8 cellular contexts compared by ENCODE assay signal in the genomic region with DNA sequence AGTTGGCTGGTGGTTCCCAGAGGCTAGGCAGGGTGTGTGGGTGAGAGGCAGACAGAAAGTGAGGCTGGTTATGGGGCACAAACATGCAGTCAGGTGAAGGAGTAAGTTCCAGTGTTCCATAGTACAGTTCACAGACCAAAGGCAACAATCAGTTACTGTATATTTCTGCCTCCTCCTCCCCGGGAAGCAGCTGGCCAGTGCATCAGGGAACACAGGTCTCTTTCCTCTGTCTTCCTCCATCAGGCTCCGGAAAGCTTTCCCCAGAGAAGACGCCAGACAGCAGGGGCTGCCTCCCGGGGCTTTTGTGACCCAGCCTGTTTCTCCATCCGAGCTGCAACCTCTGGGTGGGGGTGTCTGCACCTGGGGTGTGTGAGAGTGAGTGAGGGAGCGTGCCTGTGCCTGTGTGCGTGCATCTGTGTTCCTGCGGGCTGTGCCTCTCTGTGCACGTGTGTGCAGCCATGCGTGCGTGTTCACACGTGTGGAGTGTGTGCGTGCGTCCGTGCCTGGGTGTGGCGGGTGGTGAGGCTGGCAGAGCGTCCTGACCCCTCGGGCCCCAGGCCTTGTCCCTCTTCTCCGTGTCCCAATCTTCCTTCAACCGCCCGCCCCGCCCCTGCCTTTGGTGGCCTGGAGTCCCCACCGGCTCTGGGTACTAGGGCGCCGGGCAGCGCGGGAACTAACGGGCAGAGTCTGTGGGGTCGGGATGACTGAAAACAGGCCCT.
A peak's percentile ranks its signal among the peaks of the same experiment; 100 is the strongest.
DNase-seq lines count a peak whose midpoint lies in the region; ATAC-seq and TF ChIP-seq lines count a peak whose summit lies in the region.
"Not testable (repeated sequence)": the region's sequence is repeated elsewhere in the genome, so short reads cannot be mapped to it uniquely, and the experiment has no call there.

No MANE protein-coding gene starts in this region.

- H3K27me3 ChIP-seq in ACC112 (ENCODE audit: insufficient read depth, low read length); HL-60 (ENCODE audit: insufficient read depth, poor library complexity, severe bottlenecking): not testable (repeated sequence)
- peaks cover 0 to 11% (median 0%) of the 10 kb centered on the region in 7 donors for H3K27me3 ChIP-seq in spleen (replicated peaks in 1 of 7)

- ATAC-seq in GM19023 (IDR thresholded peaks at IDR 0.05; ENCODE audit: unreplicated experiment) (peak; percentile 50), HG02642 (IDR thresholded peaks at IDR 0.05; ENCODE audit: poor library complexity, unreplicated experiment) (peak; percentile 50), left lobe of liver (peak; percentile 59)

- not testable (repeated sequence) for H2AFZ ChIP-seq in ACC112 (ENCODE audit: low read length, unreplicated experiment)

- H3K27me3 Mint-ChIP-seq in activated CD4-positive, alpha-beta memory T cell treated with anti-CD3 and anti-CD28 coated beads for 36 hours = not testable (repeated sequence)

- not testable (repeated sequence) for H3K9me3 Mint-ChIP-seq in activated CD4-positive, alpha-beta memory T cell treated with anti-CD3 and anti-CD28 coated beads for 36 hours

- not testable (repeated sequence) for H3K4me1 Mint-ChIP-seq in activated CD4-positive, alpha-beta memory T cell treated with anti-CD3 and anti-CD28 coated beads for 36 hours (ENCODE audit: low read depth)

- TF ChIP-seq CTCF in HL-60 (IDR thresholded peaks at IDR 0.05; ENCODE audit: insufficient read depth, low read length); cardiac fibroblast (IDR thresholded peaks at IDR 0.05; ENCODE audit: low read depth, low read length): not testable (repeated sequence)
- TF ChIP-seq CTCF in spleen (IDR thresholded peaks at IDR 0.05 in 8 of 11, conservative IDR thresholded peaks at IDR 0.05 in 3 of 11) = peak in 4 of 11 experiments; percentile 15 to 31 (median 28)

- H3K9me3 ChIP-seq in spleen = not testable (repeated sequence)

- POLR2A ChIA-PET in activated CD4-positive, alpha-beta memory T cell treated with anti-CD3 and anti-CD28 coated beads for 36 hours (lab: Charles Lee) = not testable (repeated sequence)

- H3K36me3 ChIP-seq in ACC112 (ENCODE audit: insufficient read depth, low read length); spleen: not testable (repeated sequence)

- H3K4me3 Mint-ChIP-seq in activated CD4-positive, alpha-beta memory T cell treated with anti-CD3 and anti-CD28 coated beads for 36 hours = peak overlapping the region; percentile 50

- intact Hi-C loops in activated CD4-positive, alpha-beta memory T cell treated with anti-CD3 and anti-CD28 coated beads for 36 hours (cut with micrococcal nuclease) = loop anchor here (5.0 kb wide), 1 partner anchor 67 kb away; no protein-coding TSS in a partner anchor
- intact Hi-C loops in spleen (cut with DNase I; ENCODE audit: low total_unique reads) = not testable (repeated sequence)

- not testable (repeated sequence) for DNase-seq in HL-60 (ENCODE audit: low read depth in 1 of 2, low spot score in 1 of 2); cardiac fibroblast (ENCODE audit: low read depth in 2 of 2)
- DNase-seq in activated CD4-positive, alpha-beta memory T cell treated with anti-CD3 and anti-CD28 coated beads for 36 hours = peak; percentile 35
- peak; percentile 47 for DNase-seq in left lobe of liver (ENCODE audit: low spot score)
- DNase-seq in spleen = peak; percentile 82

- not testable (repeated sequence) for H3K79me2 ChIP-seq in ACC112 (ENCODE audit: control insufficient read depth, insufficient read depth, low read length, unreplicated experiment)

- TF ChIP-seq POLR2A in spleen (IDR thresholded peaks at IDR 0.05) = not testable (repeated sequence)

- not testable (repeated sequence) for H3K27ac ChIP-seq in ACC112 (ENCODE audit: low read depth, low read length); HL-60 (replicated peaks); spleen

- H3K36me3 Mint-ChIP-seq in activated CD4-positive, alpha-beta memory T cell treated with anti-CD3 and anti-CD28 coated beads for 36 hours = not testable (repeated sequence)

- WGBS in spleen, 5 donors = 0 to 7% (median 2%) methylated on average over 11 to 27 of the region's 29 CpGs

- CTCF ChIA-PET in activated CD4-positive, alpha-beta memory T cell treated with anti-CD3 and anti-CD28 coated beads for 36 hours (lab: Charles Lee) = not testable (repeated sequence)

- not testable (repeated sequence) for H3K4me1 ChIP-seq in ACC112 (ENCODE audit: control insufficient read depth, insufficient read depth, low read length, unreplicated experiment); spleen

- H3K4me3 ChIP-seq in ACC112 (ENCODE audit: low read depth, low read length) (peak overlapping the region; percentile 59), HL-60 (replicated peaks; ENCODE audit: insufficient read depth, low read length) (peak overlapping the region; percentile 25), cardiac fibroblast (replicated peaks in 1 of 2; ENCODE audit: low read depth in 2 of 2, low read length in 2 of 2) (peak overlapping the region; percentile 27 to 41), spleen (peak overlapping the region in 7 of 8 donors; percentile 28 to 63 (median 37))

- not testable (repeated sequence) for H3K27ac Mint-ChIP-seq in activated CD4-positive, alpha-beta memory T cell treated with anti-CD3 and anti-CD28 coated beads for 36 hours
